ENCODE assay signal across 7 cellular contexts in the genomic region with DNA sequence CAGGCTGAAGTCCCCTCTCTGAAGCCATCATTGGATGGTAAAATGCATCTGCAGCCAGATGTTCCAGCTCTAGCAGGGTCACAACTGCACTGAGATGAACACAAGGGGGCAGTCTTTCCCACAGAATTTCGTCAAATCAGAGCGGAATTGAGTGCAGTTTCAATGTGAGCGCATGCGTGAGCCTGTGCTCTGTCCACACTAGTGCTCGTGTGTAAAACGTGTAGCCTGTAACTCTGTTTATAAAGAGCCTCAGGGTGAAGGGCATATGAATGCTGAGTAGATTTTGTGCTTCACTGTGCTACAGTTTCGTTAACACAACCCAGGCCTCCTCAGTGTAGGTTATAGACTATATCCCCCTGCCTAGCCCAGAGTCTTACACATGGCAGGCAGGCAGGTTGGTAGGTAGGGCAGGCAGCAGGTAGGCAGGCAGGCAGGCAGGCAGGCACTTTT.
DNase-seq lines count a peak whose midpoint lies in the region; ATAC-seq and TF ChIP-seq lines count a peak whose summit lies in the region.

No MANE protein-coding gene starts in this region.

- H3K4me3 Mint-ChIP-seq in activated naive CD8-positive, alpha-beta T cell treated with anti-CD3 and anti-CD28 coated beads, Interleukin-2, amount 50 U/mL, for 24 hours = peak overlapping the region; percentile 49

- H3K9me3 ChIP-seq in Loucy (ENCODE audit: insufficient read depth, low read depth, low read length) (no peaks in the 10 kb centered on the region), right cardiac atrium (ENCODE audit: control insufficient read depth, low read length) (no peaks in the 10 kb centered on the region), gastrocnemius medialis (no peaks in the 10 kb centered on the region)

- no peaks in the 10 kb centered on the region for H3K36me3 ChIP-seq in Loucy (ENCODE audit: insufficient read depth, low read length)
- H3K36me3 ChIP-seq in gastrocnemius medialis = no peaks in the 10 kb centered on the region

- H3K27me3 ChIP-seq in Loucy (ENCODE audit: insufficient read depth, low read length, poor library complexity, severe bottlenecking) = no peaks in the 10 kb centered on the region
- H3K27me3 ChIP-seq in right cardiac atrium (ENCODE audit: control insufficient read depth, insufficient read depth) = no peaks in the 10 kb centered on the region
- H3K27me3 ChIP-seq in gastrocnemius medialis = no peaks in the 10 kb centered on the region

- no peak overlapping the region for H3K4me2 ChIP-seq in Loucy (ENCODE audit: low read depth, low read length, poor library complexity, severe bottlenecking)

- peak; percentile 100 for ATAC-seq in activated naive CD8-positive, alpha-beta T cell treated with anti-CD3 and anti-CD28 coated beads, Interleukin-2, amount 50 U/mL, for 24 hours
- peak; percentile 95 for ATAC-seq in right cardiac atrium
- ATAC-seq in gastrocnemius medialis = peak; percentile 90 to 98

- no peaks in the 10 kb centered on the region for H3K27me3 Mint-ChIP-seq in activated naive CD8-positive, alpha-beta T cell treated with anti-CD3 and anti-CD28 coated beads, Interleukin-2, amount 50 U/mL, for 24 hours

- H3K4me1 ChIP-seq in Loucy (ENCODE audit: insufficient read depth, low read length, poor library complexity, severe bottlenecking) (no peaks in the 10 kb centered on the region), right cardiac atrium (ENCODE audit: control insufficient read depth, insufficient read depth, low read length) (no peaks in the 10 kb centered on the region), gastrocnemius medialis (peaks cover 0 to 11% of the 10 kb centered on the region in 2 donors)

- peak overlapping the region; percentile 79; the same call in 1 of the 2 replicates for H2AFZ ChIP-seq in Loucy (ENCODE audit: low read length)

- TF ChIP-seq POLR2A in gastrocnemius medialis (IDR thresholded peaks at IDR 0.05) = no peak

- no peak overlapping the region for H3K9ac ChIP-seq in Loucy (ENCODE audit: low read depth, low read length, poor library complexity, severe bottlenecking)

- no peaks in the 10 kb centered on the region for H3F3A ChIP-seq in Loucy (ENCODE audit: low read depth)

- intact Hi-C loops in right cardiac atrium (cut with DNase I) (no loop called here), gastrocnemius medialis (cut with DNase I; ENCODE audit: low total_unique reads) (no loop called here)

- WGBS in right cardiac atrium = 2% methylated on average over 7 of the region's 7 CpGs

- in situ Hi-C loops in gastrocnemius medialis (cut with MboI; ENCODE audit: low sequenced_read_pairs in 4 of 4) = no loop called here

- peaks cover 7% of the 10 kb centered on the region for H3K4me1 Mint-ChIP-seq in activated naive CD8-positive, alpha-beta T cell treated with anti-CD3 and anti-CD28 coated beads, Interleukin-2, amount 50 U/mL, for 24 hours

- no peaks in the 10 kb centered on the region for H3K9me3 Mint-ChIP-seq in activated naive CD8-positive, alpha-beta T cell treated with anti-CD3 and anti-CD28 coated beads, Interleukin-2, amount 50 U/mL, for 24 hours

- no peaks in the 10 kb centered on the region for H3K36me3 Mint-ChIP-seq in activated naive CD8-positive, alpha-beta T cell treated with anti-CD3 and anti-CD28 coated beads, Interleukin-2, amount 50 U/mL, for 24 hours (ENCODE audit: low read depth)

- H3K4me3 ChIP-seq in Loucy (ENCODE audit: low read length, poor library complexity, severe bottlenecking) (no peak overlapping the region), right cardiac atrium (ENCODE audit: low read length) (no peak overlapping the region), gastrocnemius medialis (no peak overlapping the region)

- peak overlapping the region; percentile 10 for H3K27ac Mint-ChIP-seq in activated naive CD8-positive, alpha-beta T cell treated with anti-CD3 and anti-CD28 coated beads, Interleukin-2, amount 50 U/mL, for 24 hours

- DNase-seq in HCEC 1CT (peak; percentile 51), SKM-1 (lab: John Stamatoyannopoulos, UW; ENCODE audit: unreplicated experiment) (peak; percentile 72), right cardiac atrium (peak; percentile 66 to 87 (median 76)), gastrocnemius medialis (peak; percentile 52 to 63)
- DNase-seq in activated naive CD8-positive, alpha-beta T cell treated with anti-CD3 and anti-CD28 coated beads, Interleukin-2, amount 50 U/mL, for 24 hours = peak; percentile 76

- TF ChIP-seq CTCF in GM12872 (IDR thresholded peaks at IDR 0.05; ENCODE audit: insufficient read depth, low read depth, low read length) = peak; percentile 85
- peak; percentile 80 for TF ChIP-seq CTCF in Loucy (conservative IDR thresholded peaks at IDR 0.05; ENCODE audit: low read length)
- peak; percentile 61 to 80 (median 73) for TF ChIP-seq CTCF in gastrocnemius medialis (IDR thresholded peaks at IDR 0.05 in 4 of 5, conservative IDR thresholded peaks at IDR 0.05 in 1 of 5)

- H3K79me2 ChIP-seq in Loucy (ENCODE audit: insufficient read depth, low read length) = no peaks in the 10 kb centered on the region

- no peaks in the 10 kb centered on the region for H4K20me1 ChIP-seq in Loucy (ENCODE audit: insufficient read depth, low read length, poor library complexity, severe bottlenecking)

- no peak overlapping the region for H3K27ac ChIP-seq in right cardiac atrium (ENCODE audit: low read length)
- no peak overlapping the region for H3K27ac ChIP-seq in gastrocnemius medialis

- H3K9me2 ChIP-seq in Loucy (replicated peaks; ENCODE audit: low read depth, low read length) = no peaks in the 10 kb centered on the region
